12 cellular contexts compared by ENCODE assay signal in the genomic region with DNA sequence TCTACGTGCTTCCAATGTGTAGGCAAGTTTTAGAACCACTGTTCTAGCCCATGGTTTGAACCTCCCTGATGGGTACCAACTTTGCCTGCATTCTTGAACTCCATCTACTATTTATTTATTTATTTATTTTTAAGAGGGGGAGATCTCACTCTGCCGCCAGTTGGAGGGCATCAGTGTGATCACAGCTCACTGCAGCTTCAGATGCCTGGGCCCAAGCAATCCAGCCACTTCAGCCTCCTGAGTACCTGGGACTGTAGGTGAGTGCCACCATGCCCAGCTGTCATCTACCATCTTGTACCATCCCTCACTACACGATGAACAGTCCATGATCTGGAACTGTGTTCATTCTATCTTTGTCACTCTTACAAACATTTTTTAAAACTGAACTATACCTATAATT. TPM values are rescaled to one million over a fixed set of nuclear protein-coding genes. Genes with fewer than 3 reads are reported as not detected.
A peak's percentile ranks its signal among the peaks of the same experiment; 100 is the strongest.
DNase-seq lines count a peak whose midpoint lies in the region; ATAC-seq, FAIRE-seq and TF ChIP-seq lines count a peak whose summit lies in the region.
"Had no signal": no experiment of that assay in that cellular context is flagged by ENCODE, and none has a peak within 500 bp of the region (broad histone marks: within the 10 kb centered on the region; RNA-seq: fewer than 3 reads in every experiment).

No MANE protein-coding gene starts in this region.

- no peak for FAIRE-seq in small intestine (lab: Jason Lieb, UNC)
- FAIRE-seq: GM18507 had no signal

- H3K9me3 ChIP-seq in CD8-positive, alpha-beta T cell (ENCODE audit: low read length) = no peaks in the 10 kb centered on the region
- no peaks in the 10 kb centered on the region for H3K9me3 ChIP-seq in small intestine (ENCODE audit: control insufficient read depth, low read depth)
- H3K9me3 ChIP-seq: testis had no signal

- TF ChIP-seq CTCF in CD8-positive, alpha-beta T cell (IDR thresholded peaks at IDR 0.05) = no peak
- TF ChIP-seq CTCF in HFFc6 (IDR thresholded peaks at IDR 0.05) = no peak
- TF ChIP-seq CTCF in coronary artery (IDR thresholded peaks at IDR 0.05) = no peak
- no peak for TF ChIP-seq CTCF in neural crest cell (conservative IDR thresholded peaks at IDR 0.05)

- no peak for ATAC-seq in CD8-positive, alpha-beta T cell
- no peak for ATAC-seq in HG02798 (IDR thresholded peaks at IDR 0.05; ENCODE audit: poor library complexity, unreplicated experiment)

- H3K27me3 ChIP-seq in CD8-positive, alpha-beta T cell (ENCODE audit: insufficient read depth, low read length) = no peaks in the 10 kb centered on the region
- no peaks in the 10 kb centered on the region for H3K27me3 ChIP-seq in small intestine (ENCODE audit: control insufficient read depth in 2 of 2, insufficient read depth in 2 of 2, low read length in 2 of 2)
- H3K27me3 ChIP-seq: testis had no signal

- POLR2A ChIA-PET in CD8-positive, alpha-beta T cell (lab: Charles Lee) = interaction anchor here (0.9 to 1.7 kb wide), 2 partner anchors 24 to 43 kb away, joined by 3 to 7 read pairs; no protein-coding TSS in a partner anchor

- H3K4me3 ChIP-seq in CD8-positive, alpha-beta T cell (ENCODE audit: low read depth, low read length) = no peak overlapping the region
- peak overlapping the region; percentile 77 for H3K4me3 ChIP-seq in coronary artery
- H3K4me3 ChIP-seq in small intestine (ENCODE audit: low read depth in 1 of 2, low read length in 2 of 2) = no peak overlapping the region

- peak in 1 of 7 experiments; percentile 17 for DNase-seq in CD8-positive, alpha-beta T cell
- DNase-seq in HFFc6 = no peak
- peak; percentile 58 for DNase-seq in coronary artery (ENCODE audit: low spot score)
- DNase-seq in neural crest cell (ENCODE audit: low read depth, low spot score) = no peak
- no peak for DNase-seq in small intestine
- DNase-seq in NCI-H510A (lab: John Stamatoyannopoulos, UW) = no peak
- DNase-seq: DMS79 treated with DMSO at 0.1 percent for 48 hours, hypothalamus, NCI-H1436, testis had no signal

- WGBS in small intestine, 3 donors = 87 to 97% (median 88%) methylated on average over 3 of the region's 3 CpGs

- peaks cover 50% of the 10 kb centered on the region for H3K4me1 Mint-ChIP-seq in CD8-positive, alpha-beta T cell (ENCODE audit: low read depth)
- H3K4me1 Mint-ChIP-seq in HFFc6 (ENCODE audit: low read depth) = peaks cover 48% of the 10 kb centered on the region
- H3K4me1 Mint-ChIP-seq in neural crest cell = peaks cover 26% of the 10 kb centered on the region

- no peak overlapping the region for H3K27ac ChIP-seq in CD8-positive, alpha-beta T cell (ENCODE audit: low read depth, low read length)
- H3K27ac ChIP-seq in coronary artery = peak overlapping the region in 1 of 2 donors; percentile 96
- no peak overlapping the region for H3K27ac ChIP-seq in small intestine (ENCODE audit: low read depth in 1 of 2, low read length in 1 of 2)

- peak overlapping the region; percentile 92 for H3K27ac Mint-ChIP-seq in CD8-positive, alpha-beta T cell
- no peak overlapping the region for H3K27ac Mint-ChIP-seq in HFFc6
- no peak overlapping the region for H3K27ac Mint-ChIP-seq in neural crest cell (ENCODE audit: unreplicated experiment)

- no peaks in the 10 kb centered on the region for H3K9me3 Mint-ChIP-seq in CD8-positive, alpha-beta T cell
- H3K9me3 Mint-ChIP-seq in HFFc6 (no peaks in the 10 kb centered on the region), neural crest cell (no peaks in the 10 kb centered on the region)

- no peaks in the 10 kb centered on the region for H3K36me3 ChIP-seq in CD8-positive, alpha-beta T cell (ENCODE audit: insufficient read depth, low read length)
- H3K36me3 ChIP-seq in small intestine (ENCODE audit: control insufficient read depth in 2 of 2, insufficient read depth in 2 of 2, low read length in 2 of 2) = no peaks in the 10 kb centered on the region

- H3K27me3 Mint-ChIP-seq in CD8-positive, alpha-beta T cell (ENCODE audit: low read depth) = no peaks in the 10 kb centered on the region
- peaks cover 10% of the 10 kb centered on the region for H3K27me3 Mint-ChIP-seq in HFFc6 (ENCODE audit: insufficient read depth)
- H3K27me3 Mint-ChIP-seq in neural crest cell (ENCODE audit: low read depth) = peaks cover 61% of the 10 kb centered on the region

- intact Hi-C loops in CD8-positive, alpha-beta T cell (cut with DNase I, micrococcal nuclease) = loop anchor here (5.0 to 10.0 kb wide), 2 partner anchors 81 to 263 kb away; no protein-coding TSS in a partner anchor

- CTCF ChIA-PET in CD8-positive, alpha-beta T cell (lab: Charles Lee) = interaction anchor here (1.9 to 8.7 kb wide), 7 partner anchors 19 to 98 kb away, joined by 6 to 184 read pairs (median 34); no protein-coding TSS in a partner anchor

- peaks cover 10% of the 10 kb centered on the region for H3K36me3 Mint-ChIP-seq in CD8-positive, alpha-beta T cell
- H3K36me3 Mint-ChIP-seq in HFFc6 (ENCODE audit: low read depth) = no peaks in the 10 kb centered on the region
- no peaks in the 10 kb centered on the region for H3K36me3 Mint-ChIP-seq in neural crest cell (ENCODE audit: low read depth)

- H3K4me1 ChIP-seq in CD8-positive, alpha-beta T cell (ENCODE audit: insufficient read depth, low read length) = peaks cover 26% of the 10 kb centered on the region
- no peaks in the 10 kb centered on the region for H3K4me1 ChIP-seq in small intestine (ENCODE audit: control insufficient read depth in 2 of 2, insufficient read depth in 1 of 2, low read depth in 1 of 2, low read length in 1 of 2)

- peak overlapping the region; percentile 96 for H3K4me3 Mint-ChIP-seq in CD8-positive, alpha-beta T cell
- H3K4me3 Mint-ChIP-seq in HFFc6 (peak overlapping the region; percentile 94), neural crest cell (peak overlapping the region; percentile 98)

RNA-seq across cellular contexts. Expression of a gene that starts 28.2 kb away (rescaled TPM):
- 100 to 1,000 TPM; 378 to 382 TPM for total RNA-seq in CD8-positive, alpha-beta T cell
- total RNA-seq in HFFc6 (2021; fragmentation: NEBNext Ultra II Directional; extraction: Animal tissue kit (Norgen Biotek cat#: 25700)) = 1 to 10 TPM; 1.4 to 7.5 (median 4.2) TPM
- total RNA-seq in neural crest cell = 0.98 and 1.4 TPM in 2 replicates
- polyA plus RNA-seq in small intestine = 100 to 1,000 TPM; 161 to 564 (median 244) TPM

Comparison
In these comparisons a context has a peak if more than half of its experiments do, and no peak if none do; other contexts are left out.
1. RNA of a gene that starts 28.2 kb away (total RNA-seq): 378 to 382 TPM in CD8-positive, alpha-beta T cell; 1.4 to 7.5 TPM in HFFc6 and 0.98 to 1.4 TPM in neural crest cell; every median in the first group is over 10 times any median in the second.
2. Peak in every context shown above with its lines, with median percentiles within 50 percentile points of each other: H3K4me3 Mint-ChIP-seq.